14 cellular contexts compared by ENCODE assay signal in genomic region chr17:69175262-69175811, GRCh38. TPM values are rescaled to one million over a fixed set of nuclear protein-coding genes. Genes with fewer than 3 reads are reported as not detected.
"Had no signal": no experiment of that assay in that cellular context is flagged by ENCODE, and none has a peak within 500 bp of the region (broad histone marks: within the 10 kb centered on the region; RNA-seq: fewer than 3 reads in every experiment).

No MANE protein-coding gene starts in this region.

- DNase-seq: activated CD4-positive, alpha-beta T cell treated with anti-CD3 and anti-CD28 coated beads, Interleukin-2, amount 50 U/mL, for 48 hours; activated CD8-positive, alpha-beta memory T cell treated with anti-CD3 and anti-CD28 coated beads, Interleukin-2, amount 10 ng/mL, durations not matched to agents 7 days and 5 days; activated effector memory CD4-positive, alpha-beta T cell treated with anti-CD3 and anti-CD28 coated beads, Interleukin-2, amount 50 U/mL, for 16 hours; activated T-cell treated with anti-CD3 and anti-CD28 coated beads, Interleukin-2, amount 50 U/mL, for 4 hours; left ventricle myocardium superior; mesendoderm; retina; upper lobe of left lung had no signal

- H3K36me3 ChIP-seq: upper lobe of left lung had no signal

- H3K79me2 ChIP-seq: hepatocyte had no signal

- H3K4me1 ChIP-seq: gastroesophageal sphincter had no signal

- H2AFZ ChIP-seq: hepatocyte had no signal

- H3K4me3 ChIP-seq: gastroesophageal sphincter, hepatocyte, smooth muscle cell, upper lobe of left lung had no signal

- H3K27ac ChIP-seq: gastroesophageal sphincter, hepatocyte had no signal

- H3K4me2 ChIP-seq: hepatocyte, smooth muscle cell had no signal

- FAIRE-seq: bronchial epithelial cell had no signal

- H3K27me3 ChIP-seq: gastroesophageal sphincter, hepatocyte, upper lobe of left lung had no signal

- ATAC-seq: activated CD4-positive, CD25-positive, alpha-beta regulatory T cell treated with anti-CD3 and anti-CD28 coated beads, Interleukin-2, amount 50 U/mL, for 24 hours; activated CD8-positive, alpha-beta memory T cell treated with anti-CD3 and anti-CD28 coated beads, Interleukin-2, amount 10 ng/mL, durations not matched to agents 7 days and 5 days; activated T-cell treated with anti-CD3 and anti-CD28 coated beads, Interleukin-2, amount 50 U/mL, for 4 hours; gastroesophageal sphincter had no signal

- H3K9me3 ChIP-seq: gastroesophageal sphincter, upper lobe of left lung had no signal

RNA-seq across cellular contexts. Expression of gene ABCA6, which starts 33.6 kb away (rescaled TPM):
- total RNA-seq: smooth muscle cell; T-helper 2 cell treated with Interferon-gamma antibody and Interleukin-4, amounts not matched to agents 100 ng/mL and 5 ng/mL, for 36 hours had no signal
- polyA plus RNA-seq: smooth muscle cell had no signal

RNA-seq across cellular contexts. Expression of gene ABCA10, which starts 53.3 kb away (rescaled TPM):
- total RNA-seq: smooth muscle cell had no signal
- polyA plus RNA-seq: hepatocyte, smooth muscle cell had no signal
